In the genomic region with DNA sequence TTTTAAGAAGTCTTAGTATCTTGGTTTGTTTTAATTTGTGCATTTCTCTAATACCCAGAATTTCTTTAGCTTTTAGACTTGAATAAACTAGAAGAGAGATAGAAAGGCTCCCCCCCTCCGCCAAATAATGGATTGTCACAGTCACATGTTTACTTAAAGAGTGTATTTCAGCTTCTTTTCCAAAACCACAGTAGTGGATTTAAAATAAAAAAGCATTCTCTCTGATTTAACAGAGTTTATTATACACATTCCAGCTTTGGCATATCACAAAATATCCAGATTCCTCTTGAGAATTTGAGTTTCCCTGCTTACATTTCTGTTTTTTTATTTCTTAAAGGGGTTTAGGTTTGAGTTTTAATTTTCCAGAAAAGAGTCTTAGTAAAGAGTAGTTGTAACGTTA, we compare ENCODE assay signal across 15 cellular contexts.
"Had no signal": no experiment of that assay in that cellular context is flagged by ENCODE, and none has a peak within 500 bp of the region (broad histone marks: within the 10 kb centered on the region; RNA-seq: fewer than 3 reads in every experiment).

No MANE protein-coding gene starts in this region.

- H3K4me3 Mint-ChIP-seq: nephron had no signal

- H3K9me3 Mint-ChIP-seq: nephron had no signal

- DNase-seq: dorsolateral prefrontal cortex; effector CD8-positive, alpha-beta T cell; gastrocnemius medialis; heart right ventricle; islet precursor cell; mammary epithelial cell; mucosa of descending colon; occipital lobe; psoas muscle; sigmoid colon; stimulated activated CD4-positive, alpha-beta T cell treated with anti-CD3 and anti-CD28 coated beads, Interleukin-12 subunit alpha, Interleukin-12 subunit beta, amount 100 ng/mL, for 4 hours; stimulated activated naive CD4-positive, alpha-beta T cell treated with Interleukin-2 at 50 U/mL for 16 hours; trophoblast cell had no signal

- ATAC-seq: gastrocnemius medialis, heart right ventricle, left lobe of liver, mucosa of descending colon, psoas muscle had no signal
